Comparison of ENCODE assay signal across 9 cellular contexts in genomic region chr6:25006075-25006474, GRCh38.
DNase-seq lines count a peak whose midpoint lies in the region; ATAC-seq, FAIRE-seq and TF ChIP-seq lines count a peak whose summit lies in the region.
"Had no signal": no experiment of that assay in that cellular context is flagged by ENCODE, and none has a peak within 500 bp of the region (broad histone marks: within the 10 kb centered on the region; RNA-seq: fewer than 3 reads in every experiment).

No MANE protein-coding gene starts in this region.

- RAD21 ChIA-PET in GM12878 (lab: Charles Lee; ENCODE audit: unreplicated experiment), result interaction anchor here (0.8 to 4.6 kb wide), 13 partner anchors 8 to 150 kb away, joined by 3 to 25 read pairs (median 6); no protein-coding TSS in a partner anchor

- intact Hi-C loops in GM12878 (cut with micrococcal nuclease; ENCODE audit: unreplicated experiment), result no loop called here

- H3K36me3 Mint-ChIP-seq in natural killer cell treated with Interleukin-12 subunit alpha and Interleukin-12 subunit beta and Interleukin-15 and Interleukin-18, amount 100 ng/mL, for 72 hours, result no peaks in the 10 kb centered on the region

- H3K4me2 ChIP-seq in BLaER1 treated with 17β-estradiol and CSF1 and Interleukin-3, amounts not matched to agents 10 nM and 100 nM, result peak overlapping the region; percentile 77 to 93 (median 89)
- H3K4me2 ChIP-seq in GM12878 (ENCODE audit: control insufficient read depth, insufficient read depth), result no peak overlapping the region

- TF ChIP-seq CTCF in HL-60 (IDR thresholded peaks at IDR 0.05; ENCODE audit: insufficient read depth, low read length) (no peak), GM12878 (IDR thresholded peaks at IDR 0.05 in 2 of 3, conservative IDR thresholded peaks at IDR 0.05 in 1 of 3; ENCODE audit: control insufficient read depth in 2 of 3, extremely low read depth in 1 of 3, insufficient read depth in 1 of 3, low read depth in 3 of 3, low read length in 3 of 3) (no peak)

- WGBS in GM12878 (ENCODE audit: insufficient coverage, insufficient replicate concordance, low lambda C conversion rate, missing lambda C conversion rate), result 92% methylated on average over 1 of the region's 1 CpG

- peak overlapping the region; percentile 27 to 93 (median 87); a peak in 21 of 22 replicates for H3K9ac ChIP-seq in BLaER1 treated with 17β-estradiol and CSF1 and Interleukin-3, amounts not matched to agents 10 nM and 100 nM
- H3K9ac ChIP-seq in GM12878 (ENCODE audit: control insufficient read depth, insufficient read depth, low read length), result no peak overlapping the region

- no peak for TF ChIP-seq RAD21 in GM12878 (IDR thresholded peaks at IDR 0.05; ENCODE audit: insufficient read depth, low read depth, low read length)

- no peak for TF ChIP-seq EP300 in GM12878 (IDR thresholded peaks at IDR 0.05; ENCODE audit: borderline replicate concordance in 1 of 2, control insufficient read depth in 1 of 2, low read depth in 2 of 2, low read length in 2 of 2)

- peak overlapping the region; percentile 76 for H3K4me3 Mint-ChIP-seq in natural killer cell treated with Interleukin-12 subunit alpha and Interleukin-12 subunit beta and Interleukin-15 and Interleukin-18, amount 100 ng/mL, for 72 hours

- no peaks in the 10 kb centered on the region for H4K20me1 ChIP-seq in BLaER1 treated with 17β-estradiol and CSF1 and Interleukin-3, amounts not matched to agents 10 nM and 100 nM
- H4K20me1 ChIP-seq in GM12878 (ENCODE audit: control insufficient read depth, insufficient read depth), result no peaks in the 10 kb centered on the region

- H3K9me3 Mint-ChIP-seq in natural killer cell treated with Interleukin-12 subunit alpha and Interleukin-12 subunit beta and Interleukin-15 and Interleukin-18, amount 100 ng/mL, for 72 hours, result no peaks in the 10 kb centered on the region

- POLR2A ChIA-PET in GM12878 (lab: Charles Lee), result interaction anchor here (0.5 to 1.4 kb wide), 2 partner anchors 71 to 230 kb away, joined by 3 read pairs; partner anchors contain the start of gene RIPOR2

- ATAC-seq in GM12878, result no peak
- ATAC-seq in natural killer cell treated with Interleukin-12 subunit alpha and Interleukin-12 subunit beta and Interleukin-15 and Interleukin-18, amount 100 ng/mL, for 72 hours, result no peak
- no peak for ATAC-seq in HG02623 (IDR thresholded peaks at IDR 0.05; ENCODE audit: unreplicated experiment)

- no peaks in the 10 kb centered on the region for H3K27me3 ChIP-seq in BLaER1 treated with 17β-estradiol and CSF1 and Interleukin-3, amounts not matched to agents 10 nM and 100 nM
- H3K27me3 ChIP-seq in HL-60 (ENCODE audit: insufficient read depth, poor library complexity, severe bottlenecking) (no peaks in the 10 kb centered on the region), GM12878 (replicated peaks in 1 of 2; ENCODE audit: control insufficient read depth in 2 of 2, insufficient read depth in 2 of 2, low read length in 1 of 2) (no peaks in the 10 kb centered on the region)

- SMC1A ChIA-PET in GM12878 (lab: Charles Lee; ENCODE audit: uncharacterized antibody, unreplicated experiment), result interaction anchor here (0.7 to 5.8 kb wide), 21 partner anchors 9 to 152 kb away, joined by 3 to 47 read pairs (median 6); no protein-coding TSS in a partner anchor

- H3K4me1 Mint-ChIP-seq in natural killer cell treated with Interleukin-12 subunit alpha and Interleukin-12 subunit beta and Interleukin-15 and Interleukin-18, amount 100 ng/mL, for 72 hours (ENCODE audit: low read depth in 2 of 2), result peaks cover 65 to 75% of the 10 kb centered on the region in 2 donors

- no peaks in the 10 kb centered on the region for H3K9me3 ChIP-seq in BLaER1 treated with 17β-estradiol and CSF1 and Interleukin-3, amounts not matched to agents 10 nM and 100 nM (replicated peaks in 1 of 11)
- no peaks in the 10 kb centered on the region for H3K9me3 ChIP-seq in GM12878 (replicated peaks; ENCODE audit: control insufficient read depth, insufficient read depth, low read length)

- H2AFZ ChIP-seq in GM12878 (ENCODE audit: control insufficient read depth, low read depth, low read length), result no peak overlapping the region

- H3K27ac Mint-ChIP-seq in natural killer cell treated with Interleukin-12 subunit alpha and Interleukin-12 subunit beta and Interleukin-15 and Interleukin-18, amount 100 ng/mL, for 72 hours, result peak overlapping the region; percentile 91 to 95

- H3K4me3 ChIP-seq in BLaER1 treated with 17β-estradiol and CSF1 and Interleukin-3, amounts not matched to agents 10 nM and 100 nM, result peak overlapping the region in 1 of 10 experiments; percentile 6; a peak in 2 of 20 replicates
- H3K4me3 ChIP-seq in HL-60 (replicated peaks; ENCODE audit: insufficient read depth, low read length) (no peak overlapping the region), GM12878 (no peak overlapping the region)

- DNase-seq in HL-60 (ENCODE audit: low read depth in 1 of 2, low spot score in 1 of 2), result no peak
- no peak for DNase-seq in GM12878 (ENCODE audit: low read depth, low spot score)
- DNase-seq in natural killer cell treated with Interleukin-12 subunit alpha and Interleukin-12 subunit beta and Interleukin-15 and Interleukin-18, amount 100 ng/mL, for 72 hours (ENCODE audit: low spot score), result no peak
- no peak for DNase-seq in NCI-H82 treated with DMSO at 0.1 percent for 48 hours (lab: John Stamatoyannopoulos, UW; ENCODE audit: unreplicated experiment)
- DNase-seq in RKO (ENCODE audit: low spot score), result no peak
- no peak for DNase-seq in islet precursor cell
- DNase-seq: kidney glomerular epithelial cell had no signal

- peak overlapping the region; percentile 95 to 99 (median 98); a peak in 21 of 22 replicates for H3K27ac ChIP-seq in BLaER1 treated with 17β-estradiol and CSF1 and Interleukin-3, amounts not matched to agents 10 nM and 100 nM
- H3K27ac ChIP-seq in HL-60 (replicated peaks) (peak overlapping the region; percentile 83), GM12878 (ENCODE audit: control insufficient read depth, insufficient read depth) (no peak overlapping the region)

- no peak for TF ChIP-seq POLR2A in GM12878 (IDR thresholded peaks at IDR 0.05; ENCODE audit: low read depth, low read length)

- in situ Hi-C loops in GM12878 (cut with MboI), result no loop called here

- CTCF ChIA-PET in GM12878 (lab: Yijun Ruan, JAX), result interaction anchor here (1.1 to 8.3 kb wide), 9 partner anchors 11 to 150 kb away, joined by 4 to 64 read pairs (median 12); partner anchors contain the start of gene RIPOR2

- peaks cover 52 to 94% (median 85%) of the 10 kb centered on the region in 10 experiments for H3K4me1 ChIP-seq in BLaER1 treated with 17β-estradiol and CSF1 and Interleukin-3, amounts not matched to agents 10 nM and 100 nM
- H3K4me1 ChIP-seq in GM12878 (ENCODE audit: control insufficient read depth, insufficient read depth, low read length), result peaks cover 14% of the 10 kb centered on the region

- no peaks in the 10 kb centered on the region; a peak in 1 of 22 replicates for H3K36me3 ChIP-seq in BLaER1 treated with 17β-estradiol and CSF1 and Interleukin-3, amounts not matched to agents 10 nM and 100 nM
- H3K36me3 ChIP-seq in GM12878 (ENCODE audit: control insufficient read depth in 2 of 2, insufficient read depth in 2 of 2, low read length in 1 of 2), result no peaks in the 10 kb centered on the region

- no peak for FAIRE-seq in GM12878 (lab: Jason Lieb, UNC)

- no peaks in the 10 kb centered on the region for H3K27me3 Mint-ChIP-seq in natural killer cell treated with Interleukin-12 subunit alpha and Interleukin-12 subunit beta and Interleukin-15 and Interleukin-18, amount 100 ng/mL, for 72 hours

- no TSS peak for BruUV-seq in GM12878 (replicated peaks; lab: Mats Ljungman, UMichigan)

- no peaks in the 10 kb centered on the region for H3K79me2 ChIP-seq in GM12878 (ENCODE audit: control insufficient read depth, insufficient read depth, low read length)

TF ChIP-seq in GM12878, 131 proteins besides CTCF, POLR2A, EP300 and RAD21:
- TF ChIP-seq ZNF24 (IDR thresholded peaks at IDR 0.05) (peak; percentile 73), CHD2 (IDR thresholded peaks at IDR 0.05; ENCODE audit: borderline replicate concordance, low read depth, low read length) (no peak)
TF ChIP-seq in GM12878: peak in this region for 1.
